In the genomic region with DNA sequence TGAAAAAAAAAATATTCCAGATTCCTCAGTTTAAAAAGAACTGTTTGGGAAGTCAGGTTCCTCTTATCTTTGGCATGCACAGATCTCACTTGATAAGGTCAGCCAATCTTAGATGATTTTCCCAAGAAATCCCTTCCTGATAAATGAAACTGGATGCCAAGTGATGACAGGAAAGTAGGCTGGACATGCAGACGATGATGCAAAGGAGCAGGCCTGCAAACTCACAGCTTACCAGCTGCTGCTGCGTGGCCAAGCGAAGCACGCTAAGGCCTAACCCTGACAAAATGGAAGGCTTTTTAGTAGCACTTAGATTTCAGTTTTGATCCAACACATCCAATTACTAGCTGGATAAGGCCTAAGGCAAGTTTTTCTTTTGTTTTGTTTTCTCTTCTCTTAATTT, we compare ENCODE assay signal across 19 cellular contexts. TPM values are rescaled to one million over a fixed set of nuclear protein-coding genes. Genes with fewer than 3 reads are reported as not detected.
A peak's percentile ranks its signal among the peaks of the same experiment; 100 is the strongest.
DNase-seq lines count a peak whose midpoint lies in the region; ATAC-seq and TF ChIP-seq lines count a peak whose summit lies in the region.
"Had no signal": no experiment of that assay in that cellular context is flagged by ENCODE, and none has a peak within 500 bp of the region (broad histone marks: within the 10 kb centered on the region; RNA-seq: fewer than 3 reads in every experiment).

No MANE protein-coding gene starts in this region.

- CTCF ChIA-PET in IMR-90 (lab: Yijun Ruan, JAX): no interaction called here

- H3K18ac ChIP-seq in IMR-90 (ENCODE audit: low read depth, low read length) (no peak overlapping the region), neuronal stem cell (ENCODE audit: low read length) (no peak overlapping the region)

- H4K91ac ChIP-seq in IMR-90 (ENCODE audit: insufficient read depth, low read depth, low read length) (no peak overlapping the region), neuronal stem cell (ENCODE audit: low read depth, low read length, poor library complexity) (no peak overlapping the region)

- H3K79me1 ChIP-seq in IMR-90 (ENCODE audit: low read depth in 1 of 2, low read length in 2 of 2) (peaks cover 9 to 20% of the 10 kb centered on the region in 2 experiments), neuronal stem cell (ENCODE audit: low read depth, low read length) (peaks cover 3% of the 10 kb centered on the region)

- intact Hi-C loops in IMR-90 (cut with micrococcal nuclease): no loop called here
- intact Hi-C loops in adrenal gland (cut with DNase I): no loop called here
- intact Hi-C loops in ovary (cut with DNase I): no loop called here

- H3K9ac ChIP-seq in IMR-90 (ENCODE audit: low read depth, low read length) (no peak overlapping the region), neuronal stem cell (ENCODE audit: low read depth, low read length, poor library complexity) (no peak overlapping the region)

- H3K36me3 ChIP-seq in IMR-90 (ENCODE audit: control insufficient read depth, insufficient read depth, low read length) (peaks cover 22% of the 10 kb centered on the region), adrenal gland (replicated peaks in 1 of 2) (peaks cover 0 to 42% of the 10 kb centered on the region in 2 donors), neuronal stem cell (replicated peaks in 1 of 2; ENCODE audit: control insufficient read depth in 2 of 2, insufficient read depth in 2 of 2, low read length in 2 of 2) (peaks cover 23 to 86% of the 10 kb centered on the region in 2 donors), ovary (no peaks in the 10 kb centered on the region)

- no peak overlapping the region for H2BK12ac ChIP-seq in neuronal stem cell (ENCODE audit: low read length)

- H3K9me3 ChIP-seq in IMR-90 (ENCODE audit: control insufficient read depth, insufficient read depth, low read length) (no peaks in the 10 kb centered on the region), adrenal gland (replicated peaks in 1 of 3) (no peaks in the 10 kb centered on the region), neuronal stem cell (replicated peaks in 1 of 2; ENCODE audit: control insufficient read depth in 2 of 2, insufficient read depth in 1 of 2, low read depth in 1 of 2, low read length in 2 of 2) (peaks cover 0 to 4% of the 10 kb centered on the region in 2 donors), ovary (no peaks in the 10 kb centered on the region)
- H3K9me3 ChIP-seq: Peyer's patch had no signal

- BruUV-seq in IMR-90 (replicated peaks; lab: Mats Ljungman, UMichigan): no TSS peak

- H3K27ac ChIP-seq in IMR-90 (ENCODE audit: insufficient read depth, low read length): no peak overlapping the region
- H3K27ac ChIP-seq in adrenal gland: peak overlapping the region; percentile 33 to 82 (median 66)
- no peak overlapping the region for H3K27ac ChIP-seq in neuronal stem cell (replicated peaks; ENCODE audit: low read length)
- no peak overlapping the region for H3K27ac ChIP-seq in ovary
- H3K27ac ChIP-seq: HL-60, Peyer's patch had no signal

- H2BK20ac ChIP-seq in IMR-90 (ENCODE audit: low read depth, low read length): no peak overlapping the region

- TF ChIP-seq POLR2A in IMR-90 (IDR thresholded peaks at IDR 0.05; ENCODE audit: low read depth, low read length) (no peak), adrenal gland (IDR thresholded peaks at IDR 0.05) (peak in 1 of 2 donors; percentile 67), ovary (IDR thresholded peaks at IDR 0.05) (no peak)

- in situ Hi-C loops in IMR-90 (cut with MboI; ENCODE audit: low sequenced_read_pairs): no loop called here

- no peak overlapping the region for H4K5ac ChIP-seq in IMR-90 (ENCODE audit: low read depth, low read length)

- no peak overlapping the region for H2AK5ac ChIP-seq in IMR-90 (ENCODE audit: low read depth, low read length)
- H2AK5ac ChIP-seq in neuronal stem cell (ENCODE audit: low read depth, low read length): no peak overlapping the region

- H3K56ac ChIP-seq in IMR-90 (ENCODE audit: extremely low read depth, insufficient read depth, low read length): no peak overlapping the region

- H3K4ac ChIP-seq in IMR-90 (ENCODE audit: low read depth, low read length) (no peak overlapping the region), neuronal stem cell (ENCODE audit: low read length) (no peak overlapping the region)

- H2BK5ac ChIP-seq in IMR-90 (ENCODE audit: low read depth, low read length, poor library complexity, severe bottlenecking): no peak overlapping the region
- no peak overlapping the region for H2BK5ac ChIP-seq in neuronal stem cell (ENCODE audit: low read length)

- no peak for ATAC-seq in IMR-90 (ENCODE audit: low read depth)

- H3K4me2 ChIP-seq in IMR-90 (ENCODE audit: low read depth, low read length): no peak overlapping the region
- no peak overlapping the region for H3K4me2 ChIP-seq in neuronal stem cell (ENCODE audit: insufficient read depth, low read length, poor library complexity, severe bottlenecking)

- no CpG with 5 or more reads among the region's 4 CpGs for WGBS in IMR-90 (ENCODE audit: extremely low coverage in 2 of 2, insufficient read length in 1 of 2), 2 experiments
- WGBS in adrenal gland, 4 donors: 25 to 31% (median 28%) methylated on average over 4 of the region's 4 CpGs
- no CpG with 5 or more reads among the region's 4 CpGs for WGBS in neuronal stem cell (ENCODE audit: extremely low coverage in 2 of 2, insufficient read length in 2 of 2, insufficient replicate concordance in 1 of 2), 2 donors
- 78 to 84% (median 81%) methylated on average over 4 of the region's 4 CpGs for WGBS in ovary, 3 donors

- H3K4me3 ChIP-seq in IMR-90 (ENCODE audit: insufficient read depth, low read depth, low read length) (no peak overlapping the region), adrenal gland (no peak overlapping the region), fibroblast of the aortic adventitia (ENCODE audit: low read depth, low read length) (no peak overlapping the region), neuronal stem cell (ENCODE audit: low read length in 2 of 2) (no peak overlapping the region), ovary (no peak overlapping the region)
- H3K4me3 ChIP-seq: Peyer's patch had no signal

- H3K4me1 ChIP-seq in IMR-90 (ENCODE audit: control insufficient read depth, insufficient read depth, low read length) (no peaks in the 10 kb centered on the region), adrenal gland (replicated peaks in 1 of 2) (peaks cover 3 to 25% of the 10 kb centered on the region in 2 donors), neuronal stem cell (ENCODE audit: control insufficient read depth in 2 of 2, insufficient read depth in 1 of 2, low read depth in 1 of 2, low read length in 2 of 2) (peaks cover 0 to 4% of the 10 kb centered on the region in 2 donors), ovary (ENCODE audit: insufficient read depth) (no peaks in the 10 kb centered on the region)
- H3K4me1 ChIP-seq: Peyer's patch had no signal

- H2AFZ ChIP-seq in IMR-90 (replicated peaks; ENCODE audit: low read length, poor library complexity) (no peak overlapping the region), neuronal stem cell (ENCODE audit: low read length) (no peak overlapping the region)

- H3K23ac ChIP-seq in IMR-90 (ENCODE audit: low read depth, low read length): no peak overlapping the region
- H3K23ac ChIP-seq in neuronal stem cell (ENCODE audit: low read depth, low read length, poor library complexity): no peak overlapping the region

- H3K9me1 ChIP-seq in IMR-90 (ENCODE audit: insufficient read depth, low read length): peaks cover 5% of the 10 kb centered on the region; the same call in 1 of the 2 replicates

- H3K14ac ChIP-seq in IMR-90 (replicated peaks; ENCODE audit: low read depth, low read length) (no peak overlapping the region), neuronal stem cell (ENCODE audit: low read length) (peak overlapping the region; percentile 56)

- TF ChIP-seq RAD21 in IMR-90 (IDR thresholded peaks at IDR 0.05; ENCODE audit: low read length): no peak

- no peak for TF ChIP-seq CTCF in IMR-90 (conservative IDR thresholded peaks at IDR 0.05; ENCODE audit: low read depth, low read length)
- no peak for TF ChIP-seq CTCF in adrenal gland (IDR thresholded peaks at IDR 0.05)
- no peak for TF ChIP-seq CTCF in fibroblast of the aortic adventitia (IDR thresholded peaks at IDR 0.05; ENCODE audit: insufficient read depth, low read length)
- TF ChIP-seq CTCF in ovary (IDR thresholded peaks at IDR 0.05): no peak

- no peak overlapping the region for H4K8ac ChIP-seq in IMR-90 (ENCODE audit: low read depth in 2 of 2, low read length in 2 of 2)
- no peak overlapping the region for H4K8ac ChIP-seq in neuronal stem cell (ENCODE audit: low read depth, low read length)

- no peak for TF ChIP-seq EP300 in ovary (IDR thresholded peaks at IDR 0.05)

- H2BK120ac ChIP-seq in IMR-90 (ENCODE audit: low read depth, low read length) (no peak overlapping the region), neuronal stem cell (ENCODE audit: low read depth, low read length) (no peak overlapping the region)

- H3K27me3 ChIP-seq in IMR-90 (ENCODE audit: control insufficient read depth, insufficient read depth, low read length): no peaks in the 10 kb centered on the region
- no peaks in the 10 kb centered on the region for H3K27me3 ChIP-seq in adrenal gland
- no peaks in the 10 kb centered on the region for H3K27me3 ChIP-seq in neuronal stem cell (ENCODE audit: control insufficient read depth in 3 of 3, insufficient read depth in 3 of 3, low read depth in 1 of 3, low read length in 3 of 3)
- H3K27me3 ChIP-seq in ovary: no peaks in the 10 kb centered on the region
- H3K27me3 ChIP-seq: Peyer's patch had no signal

- H2BK15ac ChIP-seq in IMR-90 (ENCODE audit: low read depth, low read length): no peak overlapping the region
- H2BK15ac ChIP-seq in neuronal stem cell (ENCODE audit: low read length): no peak overlapping the region

- dilution Hi-C loops in IMR-90 (cut with HindIII; ENCODE audit: low sequenced_read_pairs, unreplicated experiment): no loop called here

- H2AK9ac ChIP-seq in IMR-90 (replicated peaks; ENCODE audit: low read depth, low read length, poor library complexity): no peak overlapping the region

- DNase-seq in IMR-90 (peak; percentile 39), adrenal gland (peak; percentile 69 to 90 (median 86)), fibroblast of the aortic adventitia (ENCODE audit: low read depth) (peak; percentile 71), neuronal stem cell (ENCODE audit: low spot score) (no peak), NCI-H2107 treated with DMSO at 0.1 percent for 48 hours (lab: John Stamatoyannopoulos, UW; ENCODE audit: unreplicated experiment) (no peak), ovary (no peak), NCI-H2227 treated with DMSO at 0.1 percent for 48 hours (lab: John Stamatoyannopoulos, UW) (no peak), occipital lobe (lab: John Stamatoyannopoulos, UW) (no peak)
- DNase-seq: C1 segment of cervical spinal cord; DND-41; H9; NCI-H1417 treated with DMSO at 0.1 percent for 48 hours; NCI-H1930; NCI-H2171 treated with DMSO at 0.1 percent for 48 hours; NCI-H510A; NCI-H748 treated with DMSO at 0.1 percent for 48 hours; NK-92 treated with Interleukin-12 subunit alpha and Interleukin-12 subunit beta, amount 100 ng/mL, for 24 hours; Peyer's patch had no signal

- POLR2A ChIA-PET in IMR-90 (lab: Charles Lee; ENCODE audit: unreplicated experiment): no interaction called here

- H4K20me1 ChIP-seq in IMR-90 (ENCODE audit: insufficient read depth, low read length): no peaks in the 10 kb centered on the region; the same call in 1 of the 2 replicates

RNA-seq across cellular contexts. Expression of a gene that starts 10.1 kb away (rescaled TPM):
- total RNA-seq in IMR-90 (2012; rRNA removed) (16.4 and 16.8 TPM in 2 replicates), adrenal gland (10 to 100 TPM in 7 of 8 donors, 1 to 10 TPM in 1; 9.8 to 22.3 (median 13.1) TPM), fibroblast of the aortic adventitia (ENCODE audit: low replicate concordance) (12.1 and 13.5 TPM in 2 replicates), ovary (10 to 100 TPM; 10.6 to 15.0 (median 11.5) TPM), occipital lobe (51.3 TPM)
- polyA plus RNA-seq in IMR-90 (2012; rRNA removed) (8.2 and 8.4 TPM in 2 replicates), adrenal gland (10 to 100 TPM in 1 of 3 donors, 1 to 10 TPM in 2; 5.8 to 23.1 (median 6.2) TPM), ovary (10 to 100 TPM in 1 of 2 donors, 1 to 10 TPM in 1; 9.8 to 13.5 TPM)
- 2.2 and 3.5 TPM in 2 replicates for polyA plus RNA-seq in IMR-90 (2012; cell fraction: cytosol; rRNA removed)
- polyA plus RNA-seq in IMR-90 (2012; cell fraction: nucleus; rRNA removed; ENCODE audit: low replicate concordance): 1.9 and 10.5 TPM in 2 replicates
- polyA plus RNA-seq in neuronal stem cell (2013, experiment 1 of 2): 29.5 TPM
- polyA plus RNA-seq in neuronal stem cell (2013, experiment 2 of 2): 29.3 TPM

RNA-seq across cellular contexts. Expression of a gene that starts 26.7 kb away (rescaled TPM):
- total RNA-seq in IMR-90 (2012; rRNA removed) (25.6 and 33.1 TPM in 2 replicates), adrenal gland (10 to 100 TPM; 11.0 to 31.1 (median 24.4) TPM), fibroblast of the aortic adventitia (ENCODE audit: low replicate concordance) (18.5 and 28.8 TPM in 2 replicates), ovary (10 to 100 TPM; 17.3 to 44.5 (median 41.5) TPM), occipital lobe (63.2 TPM)
- polyA plus RNA-seq in IMR-90 (2012; rRNA removed) (10.7 and 11.3 TPM in 2 replicates), adrenal gland (10 to 100 TPM in 1 of 3 donors, 1 to 10 TPM in 2; 7.3 to 12.9 (median 9.6) TPM), ovary (10 to 100 TPM; 12.7 to 28.2 TPM)
- polyA plus RNA-seq in IMR-90 (2012; cell fraction: cytosol; rRNA removed): 4.6 and 8.6 TPM in 2 replicates
- polyA plus RNA-seq in IMR-90 (2012; cell fraction: nucleus; rRNA removed; ENCODE audit: low replicate concordance): 6.1 and 14.9 TPM in 2 replicates
- polyA plus RNA-seq in neuronal stem cell (2013, experiment 1 of 2): 31.1 TPM
- 31.9 TPM for polyA plus RNA-seq in neuronal stem cell (2013, experiment 2 of 2)

Comparison
In these comparisons a context has a peak if more than half of its experiments do, and no peak if none do; other contexts are left out.
1. DNase-seq: peak in IMR-90 (single experiment), adrenal gland (7 of 7) and fibroblast of the aortic adventitia (single experiment); none in neuronal stem cell (single experiment), NCI-H2107 treated with DMSO at 0.1 percent for 48 hours (single experiment), ovary (0 of 5), NCI-H2227 treated with DMSO at 0.1 percent for 48 hours (single experiment) and occipital lobe (single experiment).
2. H3K27ac ChIP-seq: peak in adrenal gland (5 of 5); none in IMR-90 (single experiment), neuronal stem cell (single experiment) and ovary (0 of 2).